In the genomic region with DNA sequence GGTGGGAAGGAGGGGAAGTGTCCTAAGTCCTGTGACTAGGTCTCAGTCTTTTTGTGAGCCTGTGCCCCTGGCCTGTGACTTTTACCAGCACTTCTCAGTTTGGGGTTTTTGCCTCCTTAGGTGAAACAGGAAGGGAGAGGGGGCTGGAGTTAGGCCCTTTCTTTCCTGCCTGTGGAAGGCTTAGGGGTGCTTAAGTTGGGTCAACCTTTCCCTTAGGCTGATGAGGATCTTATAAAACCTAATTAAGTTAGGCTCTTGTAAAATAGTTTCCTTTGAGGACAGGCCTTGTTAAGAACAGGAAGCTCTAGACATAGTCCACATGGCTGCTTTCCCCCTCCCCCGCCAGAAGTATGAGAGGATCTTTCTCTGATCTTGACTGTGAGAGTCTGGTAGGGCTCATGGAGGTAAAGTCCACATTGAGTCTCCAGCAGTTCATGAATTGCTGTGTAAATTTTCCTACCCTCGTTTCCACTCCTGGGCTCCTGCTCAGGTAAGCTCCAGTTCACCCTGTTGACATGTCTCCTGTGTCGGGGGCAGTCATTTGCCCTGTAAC, we compare ENCODE assay signal across 9 cellular contexts. TPM values are rescaled to one million over a fixed set of nuclear protein-coding genes. Genes with fewer than 3 reads are reported as not detected.
A peak's percentile ranks its signal among the peaks of the same experiment; 100 is the strongest.
DNase-seq lines count a peak whose midpoint lies in the region; ATAC-seq and TF ChIP-seq lines count a peak whose summit lies in the region.
"Had no signal": no experiment of that assay in that cellular context is flagged by ENCODE, and none has a peak within 500 bp of the region (broad histone marks: within the 10 kb centered on the region; RNA-seq: fewer than 3 reads in every experiment).

No MANE protein-coding gene starts in this region.

- peak overlapping the region; percentile 6 for H3K27ac ChIP-seq in endodermal cell (ENCODE audit: low read depth, low read length)
- no peak overlapping the region for H3K27ac ChIP-seq in SJCRH30

- WGBS in endodermal cell (ENCODE audit: insufficient coverage in 1 of 2, insufficient read length in 1 of 2), 2 experiments: 73 to 100% methylated on average over 1 to 3 of the region's 3 CpGs

- H3K4me3 ChIP-seq in endodermal cell (ENCODE audit: low read length) (peak overlapping the region; percentile 18), SJCRH30 (no peak overlapping the region)

- no peaks in the 10 kb centered on the region for H3K27me3 Mint-ChIP-seq in T-helper 1 cell treated with Interleukin-12 subunit alpha and Interleukin-12 subunit beta and Interleukin-4 antibody, amounts not matched to agents 30 μg/mL and 1 μg/mL, for 36 hours (ENCODE audit: low read depth)
- H3K27me3 Mint-ChIP-seq in endodermal cell (ENCODE audit: insufficient read depth): no peaks in the 10 kb centered on the region
- no peaks in the 10 kb centered on the region for H3K27me3 Mint-ChIP-seq in stimulated activated naive B cell treated with anti-CD40 and anti-IgM and Interleukin-4, amounts not matched to agents 10 μg/mL and 1 μg/mL and 100 μg/mL, for 72 hours

- peaks cover 3% of the 10 kb centered on the region for H3K36me3 Mint-ChIP-seq in T-helper 1 cell treated with Interleukin-12 subunit alpha and Interleukin-12 subunit beta and Interleukin-4 antibody, amounts not matched to agents 30 μg/mL and 1 μg/mL, for 36 hours (ENCODE audit: low read depth)
- peaks cover 5% of the 10 kb centered on the region for H3K36me3 Mint-ChIP-seq in endodermal cell (ENCODE audit: low read depth)
- peaks cover 6 to 12% of the 10 kb centered on the region in 2 donors for H3K36me3 Mint-ChIP-seq in stimulated activated naive B cell treated with anti-CD40 and anti-IgM and Interleukin-4, amounts not matched to agents 10 μg/mL and 1 μg/mL and 100 μg/mL, for 72 hours

- H3K4me1 ChIP-seq in endodermal cell (ENCODE audit: control insufficient read depth, insufficient read depth, low read length) (peaks cover 8% of the 10 kb centered on the region), SJCRH30 (no peaks in the 10 kb centered on the region)

- no peaks in the 10 kb centered on the region for H3K9me3 Mint-ChIP-seq in T-helper 1 cell treated with Interleukin-12 subunit alpha and Interleukin-12 subunit beta and Interleukin-4 antibody, amounts not matched to agents 30 μg/mL and 1 μg/mL, for 36 hours
- peaks cover 4% of the 10 kb centered on the region for H3K9me3 Mint-ChIP-seq in endodermal cell
- peaks cover 0 to 3% of the 10 kb centered on the region in 2 donors for H3K9me3 Mint-ChIP-seq in stimulated activated naive B cell treated with anti-CD40 and anti-IgM and Interleukin-4, amounts not matched to agents 10 μg/mL and 1 μg/mL and 100 μg/mL, for 72 hours

- no peak overlapping the region for H3K4me3 Mint-ChIP-seq in T-helper 1 cell treated with Interleukin-12 subunit alpha and Interleukin-12 subunit beta and Interleukin-4 antibody, amounts not matched to agents 30 μg/mL and 1 μg/mL, for 36 hours
- H3K4me3 Mint-ChIP-seq in endodermal cell: no peak overlapping the region
- H3K4me3 Mint-ChIP-seq in stimulated activated naive B cell treated with anti-CD40 and anti-IgM and Interleukin-4, amounts not matched to agents 10 μg/mL and 1 μg/mL and 100 μg/mL, for 72 hours: peak overlapping the region; percentile 14 to 47

- peaks cover 18% of the 10 kb centered on the region for H3K4me1 Mint-ChIP-seq in T-helper 1 cell treated with Interleukin-12 subunit alpha and Interleukin-12 subunit beta and Interleukin-4 antibody, amounts not matched to agents 30 μg/mL and 1 μg/mL, for 36 hours (ENCODE audit: low read depth)
- H3K4me1 Mint-ChIP-seq in endodermal cell: peaks cover 15% of the 10 kb centered on the region
- H3K4me1 Mint-ChIP-seq in stimulated activated naive B cell treated with anti-CD40 and anti-IgM and Interleukin-4, amounts not matched to agents 10 μg/mL and 1 μg/mL and 100 μg/mL, for 72 hours: peaks cover 21 to 32% of the 10 kb centered on the region in 2 donors

- H3K9me3 ChIP-seq in endodermal cell (ENCODE audit: control insufficient read depth, low read length): no peaks in the 10 kb centered on the region
- H3K9me3 ChIP-seq in SJCRH30 (replicated peaks): no peaks in the 10 kb centered on the region

- ATAC-seq in stimulated activated naive B cell treated with anti-CD40 and anti-IgM and Interleukin-4, amounts not matched to agents 10 μg/mL and 1 μg/mL and 100 μg/mL, for 72 hours (replicated peaks): peak; percentile 84 to 90

- H3K9ac ChIP-seq in endodermal cell (ENCODE audit: extremely low read depth, low read length, poor library complexity, severe bottlenecking): peak overlapping the region; percentile 30

- H3K27ac Mint-ChIP-seq in T-helper 1 cell treated with Interleukin-12 subunit alpha and Interleukin-12 subunit beta and Interleukin-4 antibody, amounts not matched to agents 30 μg/mL and 1 μg/mL, for 36 hours: peak overlapping the region; percentile 69
- H3K27ac Mint-ChIP-seq in endodermal cell: peak overlapping the region; percentile 82
- peak overlapping the region; percentile 92 for H3K27ac Mint-ChIP-seq in stimulated activated naive B cell treated with anti-CD40 and anti-IgM and Interleukin-4, amounts not matched to agents 10 μg/mL and 1 μg/mL and 100 μg/mL, for 72 hours

- H3K36me3 ChIP-seq in endodermal cell (ENCODE audit: control insufficient read depth, insufficient read depth, low read length) (peaks cover 7% of the 10 kb centered on the region), SJCRH30 (no peaks in the 10 kb centered on the region)

- DNase-seq in SIG-M5 treated with dmso at 0.1 percent for 504 hours (lab: John Stamatoyannopoulos, UW; ENCODE audit: unreplicated experiment) (peak; percentile 60), SIG-M5 (lab: John Stamatoyannopoulos, UW) (no peak), endodermal cell (peak; percentile 65), NCI-H2171 (lab: John Stamatoyannopoulos, UW) (no peak), NCI-H526 treated with DMSO at 0.1 percent for 48 hours (lab: John Stamatoyannopoulos, UW) (no peak), SJCRH30 (no peak)
- DNase-seq in stimulated activated naive B cell treated with anti-CD40 and anti-IgM and Interleukin-4, amounts not matched to agents 10 μg/mL and 1 μg/mL and 100 μg/mL, for 72 hours: peak; percentile 24
- DNase-seq: ACHN had no signal

- no peak for TF ChIP-seq CTCF in endodermal cell (conservative IDR thresholded peaks at IDR 0.05)

- H3K27me3 ChIP-seq in endodermal cell (ENCODE audit: control insufficient read depth, insufficient read depth, low read length, poor library complexity, severe bottlenecking) (no peaks in the 10 kb centered on the region), SJCRH30 (no peaks in the 10 kb centered on the region)

RNA-seq across cellular contexts. Expression of gene DNASE1, which starts 17.0 kb away (rescaled TPM):
- total RNA-seq in endodermal cell: 10 to 100 TPM; 31.2 to 32.2 TPM
- 20.6 TPM for polyA plus RNA-seq in endodermal cell (2013, experiment 1 of 2)
- polyA plus RNA-seq in endodermal cell (2013, experiment 2 of 2): 18.7 TPM
- total RNA-seq in SJCRH30 (2014; rRNA removed; shearing (Covaris generic)): 17.4 and 19.3 TPM in 2 replicates

RNA-seq across cellular contexts. Expression of gene SLX4, which starts 26.0 kb away (rescaled TPM):
- total RNA-seq in endodermal cell: 10 to 100 TPM; 11.0 to 15.9 TPM
- 11.0 TPM for polyA plus RNA-seq in endodermal cell (2013, experiment 1 of 2)
- polyA plus RNA-seq in endodermal cell (2013, experiment 2 of 2): 11.3 TPM
- total RNA-seq in SJCRH30 (2014; rRNA removed; shearing (Covaris generic)): 6.5 and 7.6 TPM in 2 replicates

Comparison
In these comparisons a context has a peak if more than half of its experiments do, and no peak if none do; other contexts are left out.
1. DNase-seq: peak in SIG-M5 treated with dmso at 0.1 percent for 504 hours (single experiment), endodermal cell (single experiment) and stimulated activated naive B cell treated with anti-CD40 and anti-IgM and Interleukin-4, amounts not matched to agents 10 μg/mL and 1 μg/mL and 100 μg/mL, for 72 hours (single experiment); none in SIG-M5 (single experiment), NCI-H2171 (single experiment), NCI-H526 treated with DMSO at 0.1 percent for 48 hours (single experiment) and SJCRH30 (0 of 2).
2. H3K4me3 Mint-ChIP-seq: peak in stimulated activated naive B cell treated with anti-CD40 and anti-IgM and Interleukin-4, amounts not matched to agents 10 μg/mL and 1 μg/mL and 100 μg/mL, for 72 hours (2 of 2); none in T-helper 1 cell treated with Interleukin-12 subunit alpha and Interleukin-12 subunit beta and Interleukin-4 antibody, amounts not matched to agents 30 μg/mL and 1 μg/mL, for 36 hours (single experiment) and endodermal cell (single experiment).
3. Peak in every context shown above with its lines, with median percentiles within 50 percentile points of each other: H3K27ac Mint-ChIP-seq.